12 cellular contexts compared by ENCODE assay signal in genomic region chr1:109796484-109797305, GRCh38. TPM values are rescaled to one million over a fixed set of nuclear protein-coding genes. Genes with fewer than 3 reads are reported as not detected.
A peak's percentile ranks its signal among the peaks of the same experiment; 100 is the strongest.
DNase-seq lines count a peak whose midpoint lies in the region; ATAC-seq and TF ChIP-seq lines count a peak whose summit lies in the region.
"Had no signal": no experiment of that assay in that cellular context is flagged by ENCODE, and none has a peak within 500 bp of the region (broad histone marks: within the 10 kb centered on the region; RNA-seq: fewer than 3 reads in every experiment).

No MANE protein-coding gene starts in this region.

- H3K4me3 Mint-ChIP-seq in T-cell, result peak overlapping the region in 1 of 3 donors; percentile 7
- H3K4me3 Mint-ChIP-seq in effector memory CD8-positive, alpha-beta T cell, result peak overlapping the region in 1 of 2 donors; percentile 6

- intact Hi-C loops in colonic mucosa (cut with DNase I), result no loop called here
- intact Hi-C loops in prostate gland (cut with DNase I), result loop anchor here (5.0 kb wide), 1 partner anchor 116 kb away; the partner anchor contains the start of gene CSF1

- TF ChIP-seq POLR2A in prostate gland (IDR thresholded peaks at IDR 0.05), result no peak

- H3K27ac ChIP-seq in colonic mucosa (peak overlapping the region; percentile 43), prostate gland (peak overlapping the region; percentile 11 to 26)
- H3K27ac ChIP-seq: ovary had no signal

- H3K4me3 ChIP-seq in colonic mucosa (no peak overlapping the region), prostate gland (no peak overlapping the region)
- H3K4me3 ChIP-seq: ovary had no signal

- CTCF ChIA-PET in T-cell (lab: Charles Lee), result interaction anchor here (0.6 to 1.5 kb wide), 5 partner anchors 20 to 680 kb away, joined by 3 to 4 read pairs (median 4); partner anchors contain the start of gene AHCYL1 (in 1 of the 2)

- no peaks in the 10 kb centered on the region for H3K36me3 ChIP-seq in colonic mucosa
- H3K36me3 ChIP-seq in prostate gland, result no peaks in the 10 kb centered on the region
- H3K36me3 ChIP-seq: ovary had no signal

- H3K9me3 Mint-ChIP-seq in T-cell, result no peaks in the 10 kb centered on the region
- H3K9me3 Mint-ChIP-seq in effector memory CD8-positive, alpha-beta T cell, result no peaks in the 10 kb centered on the region

- peak overlapping the region in 1 of 2 donors; percentile 30 for H3K9ac ChIP-seq in colonic mucosa (ENCODE audit: low read depth in 2 of 2, low read length in 2 of 2)

- H3K27me3 ChIP-seq in colonic mucosa, result no peaks in the 10 kb centered on the region
- no peaks in the 10 kb centered on the region for H3K27me3 ChIP-seq in prostate gland (replicated peaks; ENCODE audit: insufficient read depth)
- H3K27me3 ChIP-seq: ovary had no signal

- TF ChIP-seq CTCF in colonic mucosa (IDR thresholded peaks at IDR 0.05) (no peak), prostate gland (IDR thresholded peaks at IDR 0.05) (no peak)

- 63% methylated on average over 7 of the region's 7 CpGs for WGBS in prostate gland

- H3K27ac Mint-ChIP-seq in T-cell, result peak overlapping the region; percentile 33 to 83
- peak overlapping the region in 1 of 2 donors; percentile 10 for H3K27ac Mint-ChIP-seq in effector memory CD8-positive, alpha-beta T cell

- H3K4me1 Mint-ChIP-seq in T-cell, result peaks cover 71 to 83% (median 72%) of the 10 kb centered on the region in 3 donors
- peaks cover 58% of the 10 kb centered on the region in 2 donors for H3K4me1 Mint-ChIP-seq in effector memory CD8-positive, alpha-beta T cell (ENCODE audit: low read depth in 2 of 2)

- no peaks in the 10 kb centered on the region for H3K36me3 Mint-ChIP-seq in T-cell
- peaks cover 2% of the 10 kb centered on the region for H3K36me3 Mint-ChIP-seq in effector memory CD8-positive, alpha-beta T cell (ENCODE audit: insufficient read depth)

- H3K27me3 Mint-ChIP-seq in T-cell, result no peaks in the 10 kb centered on the region
- no peaks in the 10 kb centered on the region for H3K27me3 Mint-ChIP-seq in effector memory CD8-positive, alpha-beta T cell

- DNase-seq in Daoy (ENCODE audit: low read depth) (peak; percentile 37), T-cell (no peak), colonic mucosa (peak; percentile 32), prostate gland (ENCODE audit: low spot score) (no peak), DMS 273 treated with DMSO at 0.1 percent for 48 hours (lab: John Stamatoyannopoulos, UW) (no peak), SIG-M5 (lab: John Stamatoyannopoulos, UW) (no peak), T-helper 9 cell (no peak)
- DNase-seq in effector memory CD8-positive, alpha-beta T cell, result no peak
- DNase-seq: caudate nucleus, DMS79, NCI-H526 treated with DMSO at 0.1 percent for 48 hours had no signal

- H3K9me3 ChIP-seq in colonic mucosa (no peaks in the 10 kb centered on the region), prostate gland (no peaks in the 10 kb centered on the region)
- H3K9me3 ChIP-seq: ovary had no signal

- ATAC-seq in T-cell (replicated peaks in 1 of 4), result no peak
- no peak for ATAC-seq in effector memory CD8-positive, alpha-beta T cell (replicated peaks)

- peaks cover 20% of the 10 kb centered on the region for H3K4me1 ChIP-seq in colonic mucosa
- H3K4me1 ChIP-seq in prostate gland (replicated peaks), result no peaks in the 10 kb centered on the region

- POLR2A ChIA-PET in T-cell (lab: Charles Lee), result no interaction called here

RNA-seq across cellular contexts. Expression of gene EPS8L3, which starts 33.0 kb away (rescaled TPM):
- not detected in 2 replicates for total RNA-seq in Daoy (2014; rRNA removed; shearing (Covaris generic))
- under 1 TPM in 2 of 5 donors, not detected in 3; 0.47 to 0.49 TPM for total RNA-seq in T-cell
- total RNA-seq in colonic mucosa, result 100 to 1,000 TPM; 283 to 290 TPM
- total RNA-seq in prostate gland, result under 1 TPM in 1 of 2 donors, not detected in 1; 0.34 TPM

RNA-seq across cellular contexts. Expression of gene GSTM3, which starts 55.9 kb away (rescaled TPM):
- total RNA-seq in Daoy (2014; rRNA removed; shearing (Covaris generic)), result 194 and 206 TPM in 2 replicates
- 10 to 100 TPM in 4 of 5 donors, 1 to 10 TPM in 1; 8.4 to 17.1 (median 10.3) TPM for total RNA-seq in T-cell
- 10 to 100 TPM in 1 of 2 donors, 1 to 10 TPM in 1; 4.9 to 24.6 TPM for total RNA-seq in colonic mucosa
- total RNA-seq in prostate gland, result 100 to 1,000 TPM; 103 to 383 TPM

Comparison
In these comparisons a context has a peak if more than half of its experiments do, and no peak if none do; other contexts are left out.
1. DNase-seq: peak in Daoy (single experiment) and colonic mucosa (single experiment); none in T-cell (0 of 34), prostate gland (single experiment), DMS 273 treated with DMSO at 0.1 percent for 48 hours (single experiment), effector memory CD8-positive, alpha-beta T cell (0 of 3), SIG-M5 (single experiment) and T-helper 9 cell (single experiment).
2. RNA of gene EPS8L3, which starts 33.0 kb away (total RNA-seq): 283 to 290 TPM in colonic mucosa; 0.47 to 0.49 TPM in T-cell, 0.34 TPM in prostate gland and not detected in Daoy; every median in the first group is over 100 times any median in the second.